ENCODE assay signal across 10 cellular contexts in the genomic region with DNA sequence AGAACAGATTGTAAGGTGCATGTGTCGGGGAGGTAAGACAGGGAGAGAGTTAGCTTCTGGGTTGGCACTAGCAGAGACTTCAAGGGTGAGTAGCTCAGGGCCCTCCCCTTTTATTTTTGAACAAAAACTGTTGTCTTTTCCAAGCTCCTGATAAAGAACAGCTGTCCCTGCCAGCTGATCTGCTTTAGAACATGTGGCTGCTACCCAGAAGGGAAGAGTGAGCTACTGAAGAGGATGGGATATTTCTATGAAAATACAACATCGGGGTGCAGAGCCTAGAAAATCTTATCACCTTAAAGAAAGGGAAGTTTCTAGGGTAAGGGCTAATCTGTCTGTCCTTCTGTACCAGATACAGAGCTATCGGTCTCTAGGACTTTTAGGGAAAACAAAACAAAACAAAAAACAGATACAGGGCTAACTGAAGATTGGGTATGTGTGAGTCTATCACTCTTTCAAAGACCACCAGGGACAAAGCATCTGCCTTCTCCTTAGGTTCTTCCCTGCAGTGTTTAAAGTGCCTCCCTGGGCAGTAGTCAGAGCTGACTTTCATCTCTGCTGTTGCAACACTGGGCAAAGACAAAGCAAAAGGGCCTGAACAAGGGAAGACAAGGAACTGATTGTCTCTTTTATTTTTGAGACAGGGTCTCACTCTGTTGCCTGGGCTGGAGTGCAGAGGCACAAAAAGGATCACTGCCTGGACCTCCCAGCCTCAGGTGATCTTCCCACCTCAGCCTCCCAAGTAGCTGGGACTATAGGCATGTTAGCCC. TPM values are rescaled to one million over a fixed set of nuclear protein-coding genes. Genes with fewer than 3 reads are reported as not detected.
A peak's percentile ranks its signal among the peaks of the same experiment; 100 is the strongest.
DNase-seq lines count a peak whose midpoint lies in the region; ATAC-seq and TF ChIP-seq lines count a peak whose summit lies in the region.
"Had no signal": no experiment of that assay in that cellular context is flagged by ENCODE, and none has a peak within 500 bp of the region (broad histone marks: within the 10 kb centered on the region; RNA-seq: fewer than 3 reads in every experiment).

No MANE protein-coding gene starts in this region.

- H3K27ac ChIP-seq in muscle layer of duodenum (ENCODE audit: low read length) (peak overlapping the region; percentile 81), tibial nerve (peak overlapping the region; percentile 44 to 85 (median 64))

- CTCF ChIA-PET in activated CD4-positive, alpha-beta T cell treated with anti-CD3 and anti-CD28 coated beads, Interleukin-2, amount 10 ng/mL, durations not matched to agents 7 days and 5 days (lab: Charles Lee), result interaction anchor here (0.6 to 2.8 kb wide), 9 partner anchors 9 to 800 kb away, joined by 3 to 8 read pairs (median 5); partner anchors contain the start of gene FLOT2

- H3K4me3 ChIP-seq in muscle layer of duodenum (ENCODE audit: low read depth in 1 of 2, low read length in 2 of 2) (peak overlapping the region in 1 of 2 donors; percentile 25), tibial nerve (no peak overlapping the region)

- TF ChIP-seq EP300 in tibial nerve (IDR thresholded peaks at IDR 0.05), result no peak

- H3K4me3 Mint-ChIP-seq in activated CD4-positive, alpha-beta T cell treated with anti-CD3 and anti-CD28 coated beads, Interleukin-2, amount 10 ng/mL, durations not matched to agents 7 days and 5 days, result no peak overlapping the region
- H3K4me3 Mint-ChIP-seq in activated CD4-positive, alpha-beta T cell treated with anti-CD3 and anti-CD28 coated beads, Interleukin-2, amount 10 ng/mL, durations not matched to agents 24 days and 14 days, result no peak overlapping the region

- TF ChIP-seq CTCF in tibial nerve (IDR thresholded peaks at IDR 0.05), result no peak

- H3K27me3 Mint-ChIP-seq in activated CD4-positive, alpha-beta T cell treated with anti-CD3 and anti-CD28 coated beads, Interleukin-2, amount 10 ng/mL, durations not matched to agents 7 days and 5 days, result no peaks in the 10 kb centered on the region
- H3K27me3 Mint-ChIP-seq in activated CD4-positive, alpha-beta T cell treated with anti-CD3 and anti-CD28 coated beads, Interleukin-2, amount 10 ng/mL, durations not matched to agents 24 days and 14 days, result no peaks in the 10 kb centered on the region

- H3K4me1 ChIP-seq in muscle layer of duodenum (ENCODE audit: control insufficient read depth in 1 of 2, insufficient read depth in 2 of 2, low read length in 2 of 2) (peaks cover 8 to 39% of the 10 kb centered on the region in 2 donors), tibial nerve (peaks cover 0 to 53% (median 11%) of the 10 kb centered on the region in 4 donors)

- POLR2A ChIA-PET in activated CD4-positive, alpha-beta T cell treated with anti-CD3 and anti-CD28 coated beads, Interleukin-2, amount 10 ng/mL, durations not matched to agents 7 days and 5 days (lab: Charles Lee), result interaction anchor here (0.8 kb wide), 1 partner anchor 67 kb away, joined by 3 read pairs; no protein-coding TSS in a partner anchor

- peaks cover 14% of the 10 kb centered on the region for H3K4me1 Mint-ChIP-seq in activated CD4-positive, alpha-beta T cell treated with anti-CD3 and anti-CD28 coated beads, Interleukin-2, amount 10 ng/mL, durations not matched to agents 7 days and 5 days
- peaks cover 12% of the 10 kb centered on the region for H3K4me1 Mint-ChIP-seq in activated CD4-positive, alpha-beta T cell treated with anti-CD3 and anti-CD28 coated beads, Interleukin-2, amount 10 ng/mL, durations not matched to agents 24 days and 14 days

- H3K9me3 Mint-ChIP-seq in activated CD4-positive, alpha-beta T cell treated with anti-CD3 and anti-CD28 coated beads, Interleukin-2, amount 10 ng/mL, durations not matched to agents 7 days and 5 days, result no peaks in the 10 kb centered on the region
- no peaks in the 10 kb centered on the region for H3K9me3 Mint-ChIP-seq in activated CD4-positive, alpha-beta T cell treated with anti-CD3 and anti-CD28 coated beads, Interleukin-2, amount 10 ng/mL, durations not matched to agents 24 days and 14 days

- peaks cover 48% of the 10 kb centered on the region for H3K36me3 Mint-ChIP-seq in activated CD4-positive, alpha-beta T cell treated with anti-CD3 and anti-CD28 coated beads, Interleukin-2, amount 10 ng/mL, durations not matched to agents 7 days and 5 days (ENCODE audit: low read depth)
- peaks cover 53% of the 10 kb centered on the region for H3K36me3 Mint-ChIP-seq in activated CD4-positive, alpha-beta T cell treated with anti-CD3 and anti-CD28 coated beads, Interleukin-2, amount 10 ng/mL, durations not matched to agents 24 days and 14 days (ENCODE audit: low read depth)

- no peaks in the 10 kb centered on the region for H3K9me3 ChIP-seq in muscle layer of duodenum (ENCODE audit: control insufficient read depth in 1 of 2, low read length in 2 of 2)
- H3K9me3 ChIP-seq in tibial nerve, result no peaks in the 10 kb centered on the region

- intact Hi-C loops in activated CD4-positive, alpha-beta T cell treated with anti-CD3 and anti-CD28 coated beads, Interleukin-2, amount 10 ng/mL, durations not matched to agents 24 days and 14 days (cut with micrococcal nuclease), result no loop called here

- H3K36me3 ChIP-seq in muscle layer of duodenum (ENCODE audit: control insufficient read depth in 1 of 2, insufficient read depth in 2 of 2, low read length in 2 of 2) (peaks cover 52 to 59% of the 10 kb centered on the region in 2 donors), tibial nerve (peaks cover 5 to 71% (median 32%) of the 10 kb centered on the region in 3 donors)

- no peak for TF ChIP-seq POLR2A in tibial nerve (IDR thresholded peaks at IDR 0.05)

- no peak for ATAC-seq in HG03469 (IDR thresholded peaks at IDR 0.05; ENCODE audit: unreplicated experiment)
- no peak for ATAC-seq in GM21529 (IDR thresholded peaks at IDR 0.05; ENCODE audit: unreplicated experiment)

- H3K27me3 ChIP-seq in muscle layer of duodenum (ENCODE audit: low read depth, low read length) (no peaks in the 10 kb centered on the region), tibial nerve (no peaks in the 10 kb centered on the region)

- DNase-seq in activated CD4-positive, alpha-beta T cell treated with anti-CD3 and anti-CD28 coated beads, Interleukin-2, amount 10 ng/mL, durations not matched to agents 7 days and 5 days, result no peak
- DNase-seq in activated CD4-positive, alpha-beta T cell treated with anti-CD3 and anti-CD28 coated beads, Interleukin-2, amount 10 ng/mL, durations not matched to agents 24 days and 14 days, result no peak
- DNase-seq in epidermal melanocyte (ENCODE audit: insufficient read length, low spot score) (peak; percentile 48), tibial nerve (ENCODE audit: low spot score in 2 of 2) (no peak), DMS 273 treated with DMSO at 0.1 percent for 48 hours (lab: John Stamatoyannopoulos, UW) (no peak)
- DNase-seq: H7, NCI-H748 treated with DMSO at 0.1 percent for 48 hours had no signal

- 86% methylated on average over 3 of the region's 3 CpGs for WGBS in tibial nerve, 2 donors

- peak overlapping the region; percentile 58 for H3K27ac Mint-ChIP-seq in activated CD4-positive, alpha-beta T cell treated with anti-CD3 and anti-CD28 coated beads, Interleukin-2, amount 10 ng/mL, durations not matched to agents 7 days and 5 days
- H3K27ac Mint-ChIP-seq in activated CD4-positive, alpha-beta T cell treated with anti-CD3 and anti-CD28 coated beads, Interleukin-2, amount 10 ng/mL, durations not matched to agents 24 days and 14 days, result no peak overlapping the region

RNA-seq across cellular contexts. Expression of gene DHRS13, which starts 5.0 kb away (rescaled TPM):
- total RNA-seq in activated CD4-positive, alpha-beta T cell treated with anti-CD3 and anti-CD28 coated beads, Interleukin-2, amount 10 ng/mL, durations not matched to agents 7 days and 5 days, result 10 to 100 TPM; 26.8 to 27.8 TPM
- total RNA-seq in activated CD4-positive, alpha-beta T cell treated with anti-CD3 and anti-CD28 coated beads, Interleukin-2, amount 10 ng/mL, durations not matched to agents 24 days and 14 days, result 32.4 and 34.3 TPM in 2 replicates
- 10 to 100 TPM in 1 of 4 donors, 1 to 10 TPM in 3; 2.4 to 21.9 (median 8.8) TPM for total RNA-seq in tibial nerve

RNA-seq across cellular contexts. Expression of gene FLOT2, which starts 10.4 kb away (rescaled TPM):
- total RNA-seq in activated CD4-positive, alpha-beta T cell treated with anti-CD3 and anti-CD28 coated beads, Interleukin-2, amount 10 ng/mL, durations not matched to agents 7 days and 5 days, result 100 to 1,000 TPM; 200 to 212 TPM
- total RNA-seq in activated CD4-positive, alpha-beta T cell treated with anti-CD3 and anti-CD28 coated beads, Interleukin-2, amount 10 ng/mL, durations not matched to agents 24 days and 14 days, result 109 and 111 TPM in 2 replicates
- total RNA-seq in tibial nerve, result 10 to 100 TPM; 54.8 to 84.9 (median 65.2) TPM

RNA-seq across cellular contexts. Expression of gene PHF12, which starts 43.4 kb away (rescaled TPM):
- total RNA-seq in activated CD4-positive, alpha-beta T cell treated with anti-CD3 and anti-CD28 coated beads, Interleukin-2, amount 10 ng/mL, durations not matched to agents 7 days and 5 days, result 10 to 100 TPM; 72.3 to 78.1 TPM
- 61.1 TPM in 2 replicates for total RNA-seq in activated CD4-positive, alpha-beta T cell treated with anti-CD3 and anti-CD28 coated beads, Interleukin-2, amount 10 ng/mL, durations not matched to agents 24 days and 14 days
- total RNA-seq in tibial nerve, result 10 to 100 TPM; 45.7 to 95.1 (median 49.6) TPM

RNA-seq across cellular contexts. Expression of gene ERAL1, which starts 53.1 kb away (rescaled TPM):
- 10 to 100 TPM; 40.8 to 42.9 TPM for total RNA-seq in activated CD4-positive, alpha-beta T cell treated with anti-CD3 and anti-CD28 coated beads, Interleukin-2, amount 10 ng/mL, durations not matched to agents 7 days and 5 days
- 56.8 and 61.2 TPM in 2 replicates for total RNA-seq in activated CD4-positive, alpha-beta T cell treated with anti-CD3 and anti-CD28 coated beads, Interleukin-2, amount 10 ng/mL, durations not matched to agents 24 days and 14 days
- 10 to 100 TPM; 26.4 to 52.8 (median 36.2) TPM for total RNA-seq in tibial nerve
